1 cellular context compared by ENCODE assay signal in the genomic region with DNA sequence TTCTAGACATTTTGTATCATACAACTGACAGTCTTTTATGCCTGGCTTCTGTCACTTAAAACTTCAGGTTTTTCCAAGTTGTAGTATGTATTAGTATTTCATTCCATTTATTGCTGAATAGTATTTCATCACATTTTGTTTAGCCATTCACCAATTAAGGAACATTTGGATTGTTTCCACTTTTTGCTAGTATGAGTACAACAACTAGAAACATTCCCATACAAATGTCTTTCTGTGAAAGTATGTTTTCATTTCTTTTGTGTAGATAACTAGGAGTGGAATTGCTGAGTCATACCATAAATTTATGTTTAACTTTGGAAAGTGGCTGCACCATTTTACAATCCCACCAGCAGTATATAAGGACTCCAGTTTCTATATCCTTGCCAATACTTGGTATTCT.
TF ChIP-seq lines count a peak whose summit lies in the region.

No MANE protein-coding gene starts in this region.

TF ChIP-seq in K562, 482 proteins besides CTCF, POLR2A, EP300 and RAD21 (continued from another document and continues in another):
- TF ChIP-seq NFE2 (IDR thresholded peaks at IDR 0.05; ENCODE audit: low read depth): peak; percentile 95
- no peak for TF ChIP-seq ETV5 (CRISPR knock-in tag; IDR thresholded peaks at IDR 0.05; ENCODE audit: low read depth)
- peak; percentile 84 for TF ChIP-seq DPF2 (IDR thresholded peaks at IDR 0.05)
- no peak for TF ChIP-seq ZNF41 (CRISPR knock-in tag; conservative IDR thresholded peaks at IDR 0.05)
- TF ChIP-seq, protein P1, sequence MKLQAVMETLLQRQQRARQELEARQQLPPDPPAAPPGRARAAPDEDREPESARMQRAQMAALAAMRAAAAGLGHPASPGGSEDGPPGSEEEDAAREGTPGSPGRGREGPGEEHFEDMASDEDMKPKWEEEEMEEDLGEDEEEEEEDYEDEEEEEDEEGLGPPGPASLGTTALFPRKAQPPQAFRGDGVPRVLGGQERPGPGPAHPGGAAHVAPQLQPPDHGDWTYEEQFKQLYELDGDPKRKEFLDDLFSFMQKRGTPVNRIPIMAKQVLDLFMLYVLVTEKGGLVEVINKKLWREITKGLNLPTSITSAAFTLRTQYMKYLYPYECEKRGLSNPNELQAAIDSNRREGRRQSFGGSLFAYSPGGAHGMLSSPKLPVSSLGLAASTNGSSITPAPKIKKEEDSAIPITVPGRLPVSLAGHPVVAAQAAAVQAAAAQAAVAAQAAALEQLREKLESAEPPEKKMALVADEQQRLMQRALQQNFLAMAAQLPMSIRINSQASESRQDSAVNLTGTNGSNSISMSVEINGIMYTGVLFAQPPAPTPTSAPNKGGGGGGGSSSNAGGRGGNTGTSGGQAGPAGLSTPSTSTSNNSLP (IDR thresholded peaks at IDR 0.05; ENCODE audit: borderline replicate concordance, low read depth, low read length): no peak
- TF ChIP-seq, protein P2, sequence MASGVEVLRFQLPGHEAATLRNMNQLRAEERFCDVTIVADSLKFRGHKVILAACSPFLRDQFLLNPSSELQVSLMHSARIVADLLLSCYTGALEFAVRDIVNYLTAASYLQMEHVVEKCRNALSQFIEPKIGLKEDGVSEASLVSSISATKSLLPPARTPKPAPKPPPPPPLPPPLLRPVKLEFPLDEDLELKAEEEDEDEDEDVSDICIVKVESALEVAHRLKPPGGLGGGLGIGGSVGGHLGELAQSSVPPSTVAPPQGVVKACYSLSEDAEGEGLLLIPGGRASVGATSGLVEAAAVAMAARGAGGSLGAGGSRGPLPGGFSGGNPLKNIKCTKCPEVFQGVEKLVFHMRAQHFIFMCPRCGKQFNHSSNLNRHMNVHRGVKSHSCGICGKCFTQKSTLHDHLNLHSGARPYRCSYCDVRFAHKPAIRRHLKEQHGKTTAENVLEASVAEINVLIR (CRISPR knock-in tag; IDR thresholded peaks at IDR 0.05): no peak
- no peak for TF ChIP-seq PRPF4 (IDR thresholded peaks at IDR 0.05; ENCODE audit: insufficient read depth, low read depth, low read length, poor library complexity, severe bottlenecking)
- peak; percentile 17; the same call in 1 of the 2 replicates for TF ChIP-seq TAL1 (IDR thresholded peaks at IDR 0.05)
- TF ChIP-seq NCOA6 (IDR thresholded peaks at IDR 0.05): no peak
- TF ChIP-seq CBX1 (IDR thresholded peaks at IDR 0.05; ENCODE audit: low read depth): no peak
- TF ChIP-seq PHF8 (IDR thresholded peaks at IDR 0.05; ENCODE audit: borderline replicate concordance, low read length): no peak
- peak; percentile 94 for TF ChIP-seq MAFK (IDR thresholded peaks at IDR 0.05; ENCODE audit: low read length)
- no peak for TF ChIP-seq CCNT2 (IDR thresholded peaks at IDR 0.05; ENCODE audit: borderline replicate concordance, extremely low read depth, insufficient read length, low read depth, low read length)
- TF ChIP-seq LEF1 (IDR thresholded peaks at IDR 0.05): peak; percentile 44; the same call in 1 of the 2 replicates
- TF ChIP-seq CEBPG (CRISPR knock-in tag; IDR thresholded peaks at IDR 0.05): no peak
- TF ChIP-seq CEBPG (tag; conservative IDR thresholded peaks at IDR 0.05 in 1 of 2, IDR thresholded peaks at IDR 0.05 in 1 of 2): peak in 1 of 2 experiments; percentile 77; a peak in 2 of 4 replicates
- TF ChIP-seq, protein P3, sequence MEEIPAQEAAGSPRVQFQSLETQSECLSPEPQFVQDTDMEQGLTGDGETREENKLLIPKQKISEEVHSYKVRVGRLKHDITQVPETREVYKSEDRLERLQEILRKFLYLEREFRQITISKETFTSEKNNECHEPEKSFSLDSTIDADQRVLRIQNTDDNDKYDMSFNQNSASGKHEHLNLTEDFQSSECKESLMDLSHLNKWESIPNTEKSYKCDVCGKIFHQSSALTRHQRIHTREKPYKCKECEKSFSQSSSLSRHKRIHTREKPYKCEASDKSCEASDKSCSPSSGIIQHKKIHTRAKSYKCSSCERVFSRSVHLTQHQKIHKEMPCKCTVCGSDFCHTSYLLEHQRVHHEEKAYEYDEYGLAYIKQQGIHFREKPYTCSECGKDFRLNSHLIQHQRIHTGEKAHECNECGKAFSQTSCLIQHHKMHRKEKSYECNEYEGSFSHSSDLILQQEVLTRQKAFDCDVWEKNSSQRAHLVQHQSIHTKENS (CRISPR knock-in tag; IDR thresholded peaks at IDR 0.05): no peak
- no peak for TF ChIP-seq ETS2 (tag; IDR thresholded peaks at IDR 0.05; ENCODE audit: borderline replicate concordance, poor library complexity, severe bottlenecking)
- no peak for TF ChIP-seq XRCC5 (IDR thresholded peaks at IDR 0.05; ENCODE audit: low read depth, low read length)
- TF ChIP-seq PTRF (tag; IDR thresholded peaks at IDR 0.05): no peak
- TF ChIP-seq ESRRA (IDR thresholded peaks at IDR 0.05; ENCODE audit: borderline replicate concordance, low read depth): no peak
- no peak for TF ChIP-seq ZNF75A (CRISPR knock-in tag; IDR thresholded peaks at IDR 0.05)
- TF ChIP-seq RBM22 (IDR thresholded peaks at IDR 0.05; ENCODE audit: low read depth, low read length, poor library complexity, severe bottlenecking): no peak
- no peak for TF ChIP-seq EZH2 (IDR thresholded peaks at IDR 0.05; ENCODE audit: borderline replicate concordance, low read depth, low read length)
- TF ChIP-seq PML (IDR thresholded peaks at IDR 0.05; ENCODE audit: low read length): no peak
- TF ChIP-seq NFRKB (IDR thresholded peaks at IDR 0.05; ENCODE audit: low read depth): no peak
- no peak for TF ChIP-seq JUND (IDR thresholded peaks at IDR 0.05; ENCODE audit: borderline replicate concordance, low read depth, low read length)
- TF ChIP-seq JUND (tag; IDR thresholded peaks at IDR 0.05; ENCODE audit: borderline replicate concordance, low read depth, low read length): peak; percentile 70; the same call in 1 of the 3 replicates
- TF ChIP-seq TCF7L2 (IDR thresholded peaks at IDR 0.05; ENCODE audit: low read depth, low read length): no peak
- TF ChIP-seq, protein P4, sequence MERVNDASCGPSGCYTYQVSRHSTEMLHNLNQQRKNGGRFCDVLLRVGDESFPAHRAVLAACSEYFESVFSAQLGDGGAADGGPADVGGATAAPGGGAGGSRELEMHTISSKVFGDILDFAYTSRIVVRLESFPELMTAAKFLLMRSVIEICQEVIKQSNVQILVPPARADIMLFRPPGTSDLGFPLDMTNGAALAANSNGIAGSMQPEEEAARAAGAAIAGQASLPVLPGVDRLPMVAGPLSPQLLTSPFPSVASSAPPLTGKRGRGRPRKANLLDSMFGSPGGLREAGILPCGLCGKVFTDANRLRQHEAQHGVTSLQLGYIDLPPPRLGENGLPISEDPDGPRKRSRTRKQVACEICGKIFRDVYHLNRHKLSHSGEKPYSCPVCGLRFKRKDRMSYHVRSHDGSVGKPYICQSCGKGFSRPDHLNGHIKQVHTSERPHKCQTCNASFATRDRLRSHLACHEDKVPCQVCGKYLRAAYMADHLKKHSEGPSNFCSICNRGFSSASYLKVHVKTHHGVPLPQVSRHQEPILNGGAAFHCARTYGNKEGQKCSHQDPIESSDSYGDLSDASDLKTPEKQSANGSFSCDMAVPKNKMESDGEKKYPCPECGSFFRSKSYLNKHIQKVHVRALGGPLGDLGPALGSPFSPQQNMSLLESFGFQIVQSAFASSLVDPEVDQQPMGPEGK (CRISPR knock-in tag; IDR thresholded peaks at IDR 0.05; ENCODE audit: borderline replicate concordance): no peak
- TF ChIP-seq, protein P5, sequence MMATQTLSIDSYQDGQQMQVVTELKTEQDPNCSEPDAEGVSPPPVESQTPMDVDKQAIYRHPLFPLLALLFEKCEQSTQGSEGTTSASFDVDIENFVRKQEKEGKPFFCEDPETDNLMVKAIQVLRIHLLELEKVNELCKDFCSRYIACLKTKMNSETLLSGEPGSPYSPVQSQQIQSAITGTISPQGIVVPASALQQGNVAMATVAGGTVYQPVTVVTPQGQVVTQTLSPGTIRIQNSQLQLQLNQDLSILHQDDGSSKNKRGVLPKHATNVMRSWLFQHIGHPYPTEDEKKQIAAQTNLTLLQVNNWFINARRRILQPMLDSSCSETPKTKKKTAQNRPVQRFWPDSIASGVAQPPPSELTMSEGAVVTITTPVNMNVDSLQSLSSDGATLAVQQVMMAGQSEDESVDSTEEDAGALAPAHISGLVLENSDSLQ (IDR thresholded peaks at IDR 0.05): peak; percentile 45
- peak; percentile 98 for TF ChIP-seq MAFF (IDR thresholded peaks at IDR 0.05; ENCODE audit: low read length)
- TF ChIP-seq, protein P6, sequence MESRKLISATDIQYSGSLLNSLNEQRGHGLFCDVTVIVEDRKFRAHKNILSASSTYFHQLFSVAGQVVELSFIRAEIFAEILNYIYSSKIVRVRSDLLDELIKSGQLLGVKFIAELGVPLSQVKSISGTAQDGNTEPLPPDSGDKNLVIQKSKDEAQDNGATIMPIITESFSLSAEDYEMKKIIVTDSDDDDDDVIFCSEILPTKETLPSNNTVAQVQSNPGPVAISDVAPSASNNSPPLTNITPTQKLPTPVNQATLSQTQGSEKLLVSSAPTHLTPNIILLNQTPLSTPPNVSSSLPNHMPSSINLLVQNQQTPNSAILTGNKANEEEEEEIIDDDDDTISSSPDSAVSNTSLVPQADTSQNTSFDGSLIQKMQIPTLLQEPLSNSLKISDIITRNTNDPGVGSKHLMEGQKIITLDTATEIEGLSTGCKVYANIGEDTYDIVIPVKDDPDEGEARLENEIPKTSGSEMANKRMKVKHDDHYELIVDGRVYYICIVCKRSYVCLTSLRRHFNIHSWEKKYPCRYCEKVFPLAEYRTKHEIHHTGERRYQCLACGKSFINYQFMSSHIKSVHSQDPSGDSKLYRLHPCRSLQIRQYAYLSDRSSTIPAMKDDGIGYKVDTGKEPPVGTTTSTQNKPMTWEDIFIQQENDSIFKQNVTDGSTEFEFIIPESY (CRISPR knock-in tag; IDR thresholded peaks at IDR 0.05): no peak
- peak; percentile 8; the same call in 1 of the 2 replicates for TF ChIP-seq NCOR1 (IDR thresholded peaks at IDR 0.05)
- TF ChIP-seq NBN (IDR thresholded peaks at IDR 0.05; ENCODE audit: low read depth): peak; percentile 74
- TF ChIP-seq, protein P7, sequence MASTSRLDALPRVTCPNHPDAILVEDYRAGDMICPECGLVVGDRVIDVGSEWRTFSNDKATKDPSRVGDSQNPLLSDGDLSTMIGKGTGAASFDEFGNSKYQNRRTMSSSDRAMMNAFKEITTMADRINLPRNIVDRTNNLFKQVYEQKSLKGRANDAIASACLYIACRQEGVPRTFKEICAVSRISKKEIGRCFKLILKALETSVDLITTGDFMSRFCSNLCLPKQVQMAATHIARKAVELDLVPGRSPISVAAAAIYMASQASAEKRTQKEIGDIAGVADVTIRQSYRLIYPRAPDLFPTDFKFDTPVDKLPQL (IDR thresholded peaks at IDR 0.05; ENCODE audit: extremely low read depth, insufficient read length): no peak
- TF ChIP-seq NFXL1 (CRISPR knock-in tag; IDR thresholded peaks at IDR 0.05): no peak
- no peak for TF ChIP-seq DDX20 (tag; IDR thresholded peaks at IDR 0.05; ENCODE audit: low read depth)
- TF ChIP-seq CEBPB (tag; IDR thresholded peaks at IDR 0.05): peak; percentile 71
- no peak for TF ChIP-seq ZBTB7A (IDR thresholded peaks at IDR 0.05; ENCODE audit: borderline replicate concordance, control insufficient read depth, low read depth, low read length)
- TF ChIP-seq SRSF1 (IDR thresholded peaks at IDR 0.05; ENCODE audit: low read depth, low read length): no peak
- no peak for TF ChIP-seq ZNF121 (CRISPR knock-in tag; conservative IDR thresholded peaks at IDR 0.05)
- no peak for TF ChIP-seq SMAD2 (IDR thresholded peaks at IDR 0.05; ENCODE audit: low read depth, low read length)
- no peak for TF ChIP-seq PPARD (CRISPR knock-in tag; IDR thresholded peaks at IDR 0.05)
- no peak for TF ChIP-seq SP1 (CRISPR knock-in tag; IDR thresholded peaks at IDR 0.05)
- no peak for TF ChIP-seq HDAC2 (IDR thresholded peaks at IDR 0.05)
- TF ChIP-seq, protein P8, sequence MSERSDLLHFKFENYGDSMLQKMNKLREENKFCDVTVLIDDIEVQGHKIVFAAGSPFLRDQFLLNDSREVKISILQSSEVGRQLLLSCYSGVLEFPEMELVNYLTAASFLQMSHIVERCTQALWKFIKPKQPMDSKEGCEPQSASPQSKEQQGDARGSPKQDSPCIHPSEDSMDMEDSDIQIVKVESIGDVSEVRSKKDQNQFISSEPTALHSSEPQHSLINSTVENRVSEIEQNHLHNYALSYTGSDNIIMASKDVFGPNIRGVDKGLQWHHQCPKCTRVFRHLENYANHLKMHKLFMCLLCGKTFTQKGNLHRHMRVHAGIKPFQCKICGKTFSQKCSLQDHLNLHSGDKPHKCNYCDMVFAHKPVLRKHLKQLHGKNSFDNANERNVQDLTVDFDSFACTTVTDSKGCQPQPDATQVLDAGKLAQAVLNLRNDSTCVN (CRISPR knock-in tag; IDR thresholded peaks at IDR 0.05): no peak
- TF ChIP-seq ZNF507 (tag; conservative IDR thresholded peaks at IDR 0.05): no peak
- TF ChIP-seq, protein P9, sequence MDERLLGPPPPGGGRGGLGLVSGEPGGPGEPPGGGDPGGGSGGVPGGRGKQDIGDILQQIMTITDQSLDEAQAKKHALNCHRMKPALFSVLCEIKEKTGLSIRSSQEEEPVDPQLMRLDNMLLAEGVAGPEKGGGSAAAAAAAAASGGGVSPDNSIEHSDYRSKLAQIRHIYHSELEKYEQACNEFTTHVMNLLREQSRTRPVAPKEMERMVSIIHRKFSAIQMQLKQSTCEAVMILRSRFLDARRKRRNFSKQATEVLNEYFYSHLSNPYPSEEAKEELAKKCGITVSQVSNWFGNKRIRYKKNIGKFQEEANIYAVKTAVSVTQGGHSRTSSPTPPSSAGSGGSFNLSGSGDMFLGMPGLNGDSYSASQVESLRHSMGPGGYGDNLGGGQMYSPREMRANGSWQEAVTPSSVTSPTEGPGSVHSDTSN (CRISPR knock-in tag; IDR thresholded peaks at IDR 0.05; ENCODE audit: low read depth): no peak
- TF ChIP-seq, protein P9 (tag; conservative IDR thresholded peaks at IDR 0.05; ENCODE audit: low read depth): peak; percentile 50
- TF ChIP-seq ZBTB1 (CRISPR knock-in tag; IDR thresholded peaks at IDR 0.05; ENCODE audit: borderline replicate concordance, low read depth): no peak
- no peak for TF ChIP-seq ZC3H8 (IDR thresholded peaks at IDR 0.05)
- peak; percentile 58; the same call in 1 of the 2 replicates for TF ChIP-seq SMARCC2 (IDR thresholded peaks at IDR 0.05; ENCODE audit: low read depth)
- TF ChIP-seq CBX3 (IDR thresholded peaks at IDR 0.05; ENCODE audit: borderline replicate concordance in 1 of 2, low read length in 2 of 2): no peak
- no peak for TF ChIP-seq CBFA2T2 (conservative IDR thresholded peaks at IDR 0.05)
